16 cellular contexts compared by ENCODE assay signal in the genomic region with DNA sequence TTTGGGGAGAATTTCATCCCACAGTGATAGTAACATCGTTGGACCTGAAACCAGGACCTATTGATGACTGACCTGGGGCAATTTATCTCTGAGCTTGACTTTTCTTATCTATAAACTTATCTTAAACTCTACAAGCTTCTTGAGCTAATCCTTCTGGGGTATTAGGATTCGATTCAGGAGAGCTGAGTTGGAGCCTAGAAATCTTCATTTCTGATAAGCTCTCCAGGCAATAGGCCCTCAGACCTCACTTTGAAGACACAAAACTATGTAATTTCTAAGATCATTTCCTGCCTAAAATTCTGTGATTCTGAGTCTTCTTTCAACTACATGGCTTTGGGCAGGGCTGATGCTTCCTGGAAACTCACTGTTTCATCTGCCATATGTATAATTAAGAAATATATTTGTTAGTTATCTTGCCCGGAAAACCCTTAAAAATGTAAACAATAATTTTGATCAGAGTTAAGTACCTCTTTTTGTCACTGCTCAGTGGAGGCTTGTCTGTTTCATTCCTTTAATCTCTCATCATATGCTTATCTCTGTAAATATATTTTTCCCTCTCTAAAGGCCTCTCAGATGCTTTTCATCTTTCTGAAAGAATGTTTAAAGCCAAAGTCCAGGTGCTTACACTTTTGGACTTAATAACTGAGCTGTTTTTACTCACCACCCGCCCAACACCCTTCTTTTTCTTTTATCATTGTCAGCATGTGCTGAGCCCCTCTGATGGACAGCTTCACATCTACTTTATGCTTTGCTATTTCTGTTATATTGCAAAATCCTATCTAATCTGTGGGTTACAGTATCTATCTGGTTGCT. TPM values are rescaled to one million over a fixed set of nuclear protein-coding genes. Genes with fewer than 3 reads are reported as not detected.
DNase-seq lines count a peak whose midpoint lies in the region; ATAC-seq and TF ChIP-seq lines count a peak whose summit lies in the region.
"Had no signal": no experiment of that assay in that cellular context is flagged by ENCODE, and none has a peak within 500 bp of the region (broad histone marks: within the 10 kb centered on the region; RNA-seq: fewer than 3 reads in every experiment).

No MANE protein-coding gene starts in this region.

- H3K4me1 Mint-ChIP-seq in activated naive CD8-positive, alpha-beta T cell treated with anti-CD3 and anti-CD28 coated beads for 36 hours: peaks cover 49% of the 10 kb centered on the region

- H3K36me3 Mint-ChIP-seq in activated naive CD8-positive, alpha-beta T cell treated with anti-CD3 and anti-CD28 coated beads for 36 hours: peaks cover 44% of the 10 kb centered on the region

- H3K4me1 ChIP-seq in heart left ventricle (peaks cover 0 to 63% (median 44%) of the 10 kb centered on the region in 12 donors), mesendoderm (ENCODE audit: control insufficient read depth, low read depth, low read length) (peaks cover 5% of the 10 kb centered on the region), breast epithelium (no peaks in the 10 kb centered on the region)

- no peak for TF ChIP-seq POLR2A in heart left ventricle (IDR thresholded peaks at IDR 0.05)
- TF ChIP-seq POLR2A in breast epithelium (IDR thresholded peaks at IDR 0.05): no peak

- peak overlapping the region in 10 of 12 donors; percentile 40 to 87 (median 64) for H3K27ac ChIP-seq in heart left ventricle
- H3K27ac ChIP-seq in mesendoderm (ENCODE audit: low read depth, low read length): no peak overlapping the region
- H3K27ac ChIP-seq in breast epithelium: no peak overlapping the region

- 64 to 76% (median 73%) methylated on average over 4 of the region's 4 CpGs for WGBS in heart left ventricle, 4 donors
- WGBS in mesendoderm (ENCODE audit: extremely low coverage, insufficient coverage, low lambda C conversion rate): no CpG with 5 or more reads among the region's 4 CpGs

- peak overlapping the region; percentile 61 for H3K27ac Mint-ChIP-seq in activated naive CD8-positive, alpha-beta T cell treated with anti-CD3 and anti-CD28 coated beads for 36 hours

- no peak overlapping the region for H4K8ac ChIP-seq in mesendoderm (ENCODE audit: low read depth, low read length)

- H3K79me1 ChIP-seq in mesendoderm (ENCODE audit: low read length): no peaks in the 10 kb centered on the region

- no peak overlapping the region for H3K9ac ChIP-seq in mesendoderm (ENCODE audit: low read length)

- H3K9me3 ChIP-seq in heart left ventricle (no peaks in the 10 kb centered on the region), breast epithelium (no peaks in the 10 kb centered on the region)
- H3K9me3 ChIP-seq: neutrophil had no signal

- H3K18ac ChIP-seq in mesendoderm (ENCODE audit: low read length): no peak overlapping the region

- H2BK15ac ChIP-seq in mesendoderm (replicated peaks; ENCODE audit: low read depth): no peak overlapping the region

- ATAC-seq in heart left ventricle (no peak), Right ventricle myocardium inferior (no peak), GM18861 (IDR thresholded peaks at IDR 0.05; ENCODE audit: unreplicated experiment) (no peak), GM18873 (IDR thresholded peaks at IDR 0.05; ENCODE audit: low FRiP score, unreplicated experiment) (no peak)
- ATAC-seq: SK-N-SH treated with all-trans-retinoic acid at 6 μM for 48 hours had no signal

- no peak for DNase-seq in heart left ventricle
- DNase-seq in Right ventricle myocardium inferior (ENCODE audit: missing footprints): no peak
- DNase-seq in activated naive CD8-positive, alpha-beta T cell treated with anti-CD3 and anti-CD28 coated beads for 36 hours: no peak
- DNase-seq in mesendoderm: peak; percentile 83
- no peak for DNase-seq in breast epithelium (ENCODE audit: low spot score in 2 of 2)
- DNase-seq in globus pallidus (ENCODE audit: low spot score): no peak
- DNase-seq: activated CD4-positive, alpha-beta T cell treated with anti-CD3 and anti-CD28 coated beads for 48 hours; activated naive CD4-positive, alpha-beta T cell treated with Interleukin-2 at 50 U/mL for 16 hours; DND-41; kidney glomerular epithelial cell; NCI-H1417; NCI-H774 had no signal

- no peak overlapping the region for H4K5ac ChIP-seq in mesendoderm (ENCODE audit: low read length)

- H2BK5ac ChIP-seq in mesendoderm (ENCODE audit: low read length): no peak overlapping the region

- no peak overlapping the region for H2AK5ac ChIP-seq in mesendoderm (ENCODE audit: low read length)

- intact Hi-C loops in heart left ventricle (cut with DNase I) (loop anchor here in 5 of 10 donors (5.0 to 10.0 kb wide), 4 partner anchors 36 to 109 kb away; partner anchors contain the start of gene FILIP1L (in 1 of the 5)), Right ventricle myocardium inferior (cut with DNase I) (no loop called here), breast epithelium (cut with DNase I; ENCODE audit: low total_unique reads) (no loop called here)

- H3K4me2 ChIP-seq in mesendoderm (ENCODE audit: low read length): no peak overlapping the region

- no peaks in the 10 kb centered on the region for H3K27me3 Mint-ChIP-seq in activated naive CD8-positive, alpha-beta T cell treated with anti-CD3 and anti-CD28 coated beads for 36 hours

- H3K56ac ChIP-seq in mesendoderm (ENCODE audit: low read length): peak overlapping the region; percentile 45

- H3K27me3 ChIP-seq in heart left ventricle: no peaks in the 10 kb centered on the region
- no peaks in the 10 kb centered on the region for H3K27me3 ChIP-seq in mesendoderm (ENCODE audit: insufficient read depth, low read length, poor library complexity)
- H3K27me3 ChIP-seq in breast epithelium: no peaks in the 10 kb centered on the region
- H3K27me3 ChIP-seq: neutrophil had no signal

- H3K4ac ChIP-seq in mesendoderm (ENCODE audit: low read depth, low read length): no peak overlapping the region

- H3K9me3 Mint-ChIP-seq in activated naive CD8-positive, alpha-beta T cell treated with anti-CD3 and anti-CD28 coated beads for 36 hours: peaks cover 12% of the 10 kb centered on the region

- TF ChIP-seq CTCF in heart left ventricle (IDR thresholded peaks at IDR 0.05): no peak
- TF ChIP-seq CTCF in breast epithelium (IDR thresholded peaks at IDR 0.05): no peak

- H3K4me3 ChIP-seq in heart left ventricle (no peak overlapping the region), mesendoderm (ENCODE audit: low read length) (no peak overlapping the region), breast epithelium (no peak overlapping the region)

- no peak overlapping the region for H2BK120ac ChIP-seq in mesendoderm (ENCODE audit: low read depth, low read length)

- H3K36me3 ChIP-seq in heart left ventricle: no peaks in the 10 kb centered on the region
- no peaks in the 10 kb centered on the region for H3K36me3 ChIP-seq in mesendoderm (ENCODE audit: control insufficient read depth, insufficient read depth, low read length)
- no peaks in the 10 kb centered on the region for H3K36me3 ChIP-seq in breast epithelium
- H3K36me3 ChIP-seq: neutrophil had no signal

- H3K4me3 Mint-ChIP-seq in activated naive CD8-positive, alpha-beta T cell treated with anti-CD3 and anti-CD28 coated beads for 36 hours: no peak overlapping the region

- no peak overlapping the region for H3K23ac ChIP-seq in mesendoderm (ENCODE audit: low read length)

- no peaks in the 10 kb centered on the region for H3K79me2 ChIP-seq in mesendoderm (ENCODE audit: control insufficient read depth, insufficient read depth, low read length)

RNA-seq across cellular contexts. Expression of gene FILIP1L, which starts 38.4 kb away (rescaled TPM):
- total RNA-seq in heart left ventricle: 100 to 1,000 TPM in 1 of 9 donors, 10 to 100 TPM in 8; 47.0 to 120 (median 77.4) TPM
- polyA plus RNA-seq in heart left ventricle: 10 to 100 TPM; 18.2 to 77.3 TPM
- 41.3 TPM for total RNA-seq in Right ventricle myocardium inferior
- total RNA-seq in activated naive CD8-positive, alpha-beta T cell treated with anti-CD3 and anti-CD28 coated beads for 36 hours: under 1 TPM; 0.35 to 0.48 TPM
- 1.7 TPM for polyA plus RNA-seq in mesendoderm (2013, experiment 1 of 2)
- polyA plus RNA-seq in mesendoderm (2013, experiment 2 of 2): 1.5 TPM
- 10 to 100 TPM; 19.8 to 23.7 (median 23.3) TPM for total RNA-seq in breast epithelium

Comparison
In these comparisons a context has a peak if more than half of its experiments do, and no peak if none do; other contexts are left out.
1. H3K27ac ChIP-seq: peak in heart left ventricle (10 of 12); none in mesendoderm (single experiment) and breast epithelium (0 of 2).
2. RNA of gene FILIP1L, which starts 38.4 kb away (total RNA-seq): 47.0 to 120 TPM in heart left ventricle, 41.3 TPM in Right ventricle myocardium inferior (single experiment) and 19.8 to 23.7 TPM in breast epithelium; 0.35 to 0.48 TPM in activated naive CD8-positive, alpha-beta T cell treated with anti-CD3 and anti-CD28 coated beads for 36 hours; every median in the first group is over 10 times any median in the second.